In the genomic region with DNA sequence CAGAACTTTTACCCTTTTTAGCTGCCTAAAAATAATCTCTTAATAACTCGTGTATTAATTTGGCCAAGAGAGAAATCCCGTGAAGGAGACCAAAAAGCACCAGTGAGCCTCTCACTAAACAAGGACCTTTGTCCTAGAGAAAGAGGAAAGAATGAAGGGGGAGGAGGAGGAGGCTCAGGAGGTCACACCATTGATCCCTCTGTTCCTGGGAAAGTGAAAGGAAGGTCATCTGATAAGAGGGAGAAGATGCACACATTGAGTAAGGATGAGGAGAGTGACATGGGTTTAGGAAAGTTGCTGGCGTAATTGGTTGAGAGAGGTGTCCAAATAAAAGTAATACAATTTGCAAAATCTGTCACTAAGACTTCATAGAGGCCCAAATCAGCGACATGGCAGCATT, we compare ENCODE assay signal across 22 cellular contexts. TPM values are rescaled to one million over a fixed set of nuclear protein-coding genes. Genes with fewer than 3 reads are reported as not detected.
"Had no signal": no experiment of that assay in that cellular context is flagged by ENCODE, and none has a peak within 500 bp of the region (broad histone marks: within the 10 kb centered on the region; RNA-seq: fewer than 3 reads in every experiment).

No MANE protein-coding gene starts in this region.

- H3K27me3 ChIP-seq: cardiac muscle cell had no signal

- H3K36me3 ChIP-seq: brain microvascular endothelial cell, cardiac muscle cell had no signal

- DNase-seq: activated CD4-positive, alpha-beta memory T cell treated with anti-CD3 and anti-CD28 coated beads, Interleukin-2, amount 10 ng/mL, durations not matched to agents 7 days and 5 days; activated CD4-positive, alpha-beta T cell treated with anti-CD3 and anti-CD28 coated beads for 36 hours; activated CD4-positive, alpha-beta T cell treated with anti-CD3 and anti-CD28 coated beads, Interleukin-2, amount 50 U/mL, for 1 hour; activated gamma-delta T cell treated with Interleukin-2 at 50 U/mL for 16 hours; activated naive CD4-positive, alpha-beta T cell treated with anti-CD3 and anti-CD28 coated beads, Interleukin-2, amount 10 ng/mL, durations not matched to agents 7 days and 5 days; activated naive CD8-positive, alpha-beta T cell treated with anti-CD3 and anti-CD28 coated beads for 36 hours; activated T-cell treated with anti-CD3 and anti-CD28 coated beads for 4 hours; activated T-cell treated with anti-CD3 and anti-CD28 coated beads, Interleukin-2, amount 50 U/mL, for 72 hours; brain microvascular endothelial cell; NCI-H1092; NCI-H1417; NCI-H1930; NCI-H2227 treated with DMSO at 0.1 percent for 48 hours; NCI-H446 treated with DMSO at 0.1 percent for 48 hours; NCI-H524 treated with DMSO at 0.1 percent for 48 hours; NCI-H82; SIG-M5; T-helper 17 cell; T-helper 9 cell had no signal

- H3K4me3 ChIP-seq: cardiac muscle cell had no signal

- H3K27ac ChIP-seq: brain microvascular endothelial cell, cardiac muscle cell, VCaP had no signal

- ATAC-seq: activated CD4-positive, alpha-beta T cell treated with anti-CD3 and anti-CD28 coated beads for 36 hours; activated T-cell treated with anti-CD3 and anti-CD28 coated beads, Interleukin-2, amount 50 U/mL, for 72 hours; T-helper 17 cell had no signal

RNA-seq across cellular contexts. Expression of a gene that starts 49.2 kb away (rescaled TPM):
- total RNA-seq: MCF 10A had no signal

RNA-seq across cellular contexts. Expression of a gene that starts 51.5 kb away (rescaled TPM):
- total RNA-seq: MCF 10A had no signal
